8 cellular contexts compared by ENCODE assay signal in the genomic region with DNA sequence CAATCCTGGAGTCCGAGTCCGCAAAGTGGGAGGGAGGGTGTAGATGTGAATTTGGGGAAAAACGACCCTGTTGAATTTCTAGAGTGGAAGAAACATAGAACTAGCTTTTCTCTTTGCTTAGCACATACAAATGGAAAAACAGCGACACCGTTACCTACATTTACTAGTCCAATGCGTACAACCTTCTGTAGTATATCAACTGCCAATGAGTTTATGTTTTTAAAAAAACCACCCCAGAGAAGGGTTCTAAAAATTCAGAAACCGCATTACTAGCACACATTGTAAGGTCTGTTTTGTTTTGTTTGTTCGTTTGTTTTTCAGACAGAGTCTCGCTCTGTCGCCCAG. TPM values are rescaled to one million over a fixed set of nuclear protein-coding genes. Genes with fewer than 3 reads are reported as not detected.
A peak's percentile ranks its signal among the peaks of the same experiment; 100 is the strongest.
DNase-seq lines count a peak whose midpoint lies in the region; ATAC-seq and TF ChIP-seq lines count a peak whose summit lies in the region.

No MANE protein-coding gene starts in this region.

- H3K4me3 Mint-ChIP-seq in activated CD4-positive, alpha-beta T cell treated with anti-CD3 and anti-CD28 coated beads, Interleukin-2, amount 10 ng/mL, durations not matched to agents 7 days and 5 days, result peak overlapping the region; percentile 94
- H3K4me3 Mint-ChIP-seq in naive thymus-derived CD8-positive, alpha-beta T cell, result peak overlapping the region; percentile 90 to 97 (median 94)

- peaks cover 4% of the 10 kb centered on the region for H3K27me3 Mint-ChIP-seq in activated CD4-positive, alpha-beta T cell treated with anti-CD3 and anti-CD28 coated beads, Interleukin-2, amount 10 ng/mL, durations not matched to agents 7 days and 5 days
- H3K27me3 Mint-ChIP-seq in naive thymus-derived CD8-positive, alpha-beta T cell, result peaks cover 0 to 3% (median 0%) of the 10 kb centered on the region in 5 donors

- no peaks in the 10 kb centered on the region for H3K9me3 Mint-ChIP-seq in activated CD4-positive, alpha-beta T cell treated with anti-CD3 and anti-CD28 coated beads, Interleukin-2, amount 10 ng/mL, durations not matched to agents 7 days and 5 days
- peaks cover 0 to 1% (median 0%) of the 10 kb centered on the region in 9 donors for H3K9me3 Mint-ChIP-seq in naive thymus-derived CD8-positive, alpha-beta T cell

- TF ChIP-seq CTCF in cardiac fibroblast (IDR thresholded peaks at IDR 0.05; ENCODE audit: low read depth, low read length), result no peak

- no peak for DNase-seq in activated CD4-positive, alpha-beta T cell treated with anti-CD3 and anti-CD28 coated beads, Interleukin-2, amount 10 ng/mL, durations not matched to agents 7 days and 5 days
- DNase-seq in activated CD4-positive, alpha-beta T cell treated with anti-CD3 and anti-CD28 coated beads, Interleukin-2, amount 50 U/mL, for 1 hour, result no peak
- DNase-seq in cardiac fibroblast (ENCODE audit: low read depth in 2 of 2) (no peak), inferior parietal cortex (ENCODE audit: extremely low spot score) (no peak), ACHN (no peak), T1000 (lab: John Stamatoyannopoulos, UW) (no peak)
- no peak for DNase-seq in naive thymus-derived CD8-positive, alpha-beta T cell

- POLR2A ChIA-PET in activated CD4-positive, alpha-beta T cell treated with anti-CD3 and anti-CD28 coated beads, Interleukin-2, amount 10 ng/mL, durations not matched to agents 7 days and 5 days (lab: Charles Lee), result no interaction called here
- POLR2A ChIA-PET in naive thymus-derived CD8-positive, alpha-beta T cell (lab: Charles Lee), result interaction anchor here (1.0 to 4.8 kb wide), 3 partner anchors 58 to 1290 kb away, joined by 4 to 76 read pairs (median 4); a partner anchor contains a TSS

- peak overlapping the region; percentile 99 for H3K27ac Mint-ChIP-seq in activated CD4-positive, alpha-beta T cell treated with anti-CD3 and anti-CD28 coated beads, Interleukin-2, amount 10 ng/mL, durations not matched to agents 7 days and 5 days
- peak overlapping the region; percentile 95 to 99 (median 98) for H3K27ac Mint-ChIP-seq in naive thymus-derived CD8-positive, alpha-beta T cell

- peak overlapping the region; percentile 17 to 88 for H3K4me3 ChIP-seq in cardiac fibroblast (replicated peaks in 1 of 2; ENCODE audit: low read depth in 2 of 2, low read length in 2 of 2)

- ATAC-seq in HG03378 (IDR thresholded peaks at IDR 0.05; ENCODE audit: unreplicated experiment), result peak; percentile 32
- ATAC-seq in naive thymus-derived CD8-positive, alpha-beta T cell, result peak; percentile 43 to 45

- peaks cover 22% of the 10 kb centered on the region for H3K36me3 Mint-ChIP-seq in activated CD4-positive, alpha-beta T cell treated with anti-CD3 and anti-CD28 coated beads, Interleukin-2, amount 10 ng/mL, durations not matched to agents 7 days and 5 days (ENCODE audit: low read depth)
- peaks cover 0 to 10% (median 6%) of the 10 kb centered on the region in 3 donors for H3K36me3 Mint-ChIP-seq in naive thymus-derived CD8-positive, alpha-beta T cell

- in situ Hi-C loops in ACHN (cut with HindIII; ENCODE audit: low pct_ligation_motif_present, low pct_unique_long_range_greater_than_20kb, low sequenced_read_pairs), result no loop called here

- H3K4me1 Mint-ChIP-seq in activated CD4-positive, alpha-beta T cell treated with anti-CD3 and anti-CD28 coated beads, Interleukin-2, amount 10 ng/mL, durations not matched to agents 7 days and 5 days, result peaks cover 35% of the 10 kb centered on the region
- peaks cover 10 to 50% (median 38%) of the 10 kb centered on the region in 4 donors for H3K4me1 Mint-ChIP-seq in naive thymus-derived CD8-positive, alpha-beta T cell

- CTCF ChIA-PET in activated CD4-positive, alpha-beta T cell treated with anti-CD3 and anti-CD28 coated beads, Interleukin-2, amount 10 ng/mL, durations not matched to agents 7 days and 5 days (lab: Charles Lee), result no interaction called here

RNA-seq across cellular contexts. Expression of a gene that starts 0.3 kb away (rescaled TPM):
- 10 to 100 TPM; 74.1 to 79.8 TPM for total RNA-seq in activated CD4-positive, alpha-beta T cell treated with anti-CD3 and anti-CD28 coated beads, Interleukin-2, amount 10 ng/mL, durations not matched to agents 7 days and 5 days
- 100 to 1,000 TPM; 114 to 119 TPM for total RNA-seq in naive thymus-derived CD8-positive, alpha-beta T cell
- polyA plus RNA-seq in naive thymus-derived CD8-positive, alpha-beta T cell, result 10 to 100 TPM; 45.4 to 59.1 (median 45.8) TPM

RNA-seq across cellular contexts. Expression of a gene that starts 45.6 kb away (rescaled TPM):
- total RNA-seq in activated CD4-positive, alpha-beta T cell treated with anti-CD3 and anti-CD28 coated beads, Interleukin-2, amount 10 ng/mL, durations not matched to agents 7 days and 5 days, result not detected
- total RNA-seq in naive thymus-derived CD8-positive, alpha-beta T cell, result not detected
- polyA plus RNA-seq in naive thymus-derived CD8-positive, alpha-beta T cell, result not detected

RNA-seq across cellular contexts. Expression of a gene that starts 59.2 kb away (rescaled TPM):
- total RNA-seq in activated CD4-positive, alpha-beta T cell treated with anti-CD3 and anti-CD28 coated beads, Interleukin-2, amount 10 ng/mL, durations not matched to agents 7 days and 5 days, result 100 to 1,000 TPM in 1 of 2 experiments, 10 to 100 TPM in 1; 94.9 to 105 TPM
- 10 to 100 TPM; 82.1 to 88.5 TPM for total RNA-seq in naive thymus-derived CD8-positive, alpha-beta T cell
- 10 to 100 TPM; 71.1 to 82.5 (median 80.4) TPM for polyA plus RNA-seq in naive thymus-derived CD8-positive, alpha-beta T cell
